Comparison of ENCODE assay signal across 19 cellular contexts in the genomic region with DNA sequence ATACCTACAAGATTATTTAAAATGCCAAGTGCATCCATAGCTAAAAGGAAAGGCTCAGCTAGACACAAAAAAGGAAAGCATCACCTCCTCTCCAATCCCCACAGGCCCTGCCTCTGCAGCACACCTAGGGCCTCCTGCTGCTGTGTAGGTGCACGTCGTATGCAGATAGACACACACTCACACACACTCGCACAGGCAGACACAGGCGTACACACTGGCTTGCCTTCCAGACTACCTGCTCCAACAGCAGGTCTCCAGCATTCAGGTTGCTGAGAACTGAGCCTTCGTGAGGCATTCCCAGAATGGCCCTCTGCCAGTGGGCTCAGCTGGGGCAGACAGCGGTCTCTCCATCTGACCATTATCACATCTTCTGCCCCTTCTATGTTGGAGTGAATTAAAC. TPM values are rescaled to one million over a fixed set of nuclear protein-coding genes. Genes with fewer than 3 reads are reported as not detected.
DNase-seq lines count a peak whose midpoint lies in the region; ATAC-seq, FAIRE-seq and TF ChIP-seq lines count a peak whose summit lies in the region.
"Had no signal": no experiment of that assay in that cellular context is flagged by ENCODE, and none has a peak within 500 bp of the region (broad histone marks: within the 10 kb centered on the region; RNA-seq: fewer than 3 reads in every experiment).

No MANE protein-coding gene starts in this region.

- H3K27ac ChIP-seq in A549 (no peak overlapping the region), uterus (no peak overlapping the region)
- H3K27ac ChIP-seq: HL-60 had no signal

- POLR2A ChIA-PET in A549 (lab: Yijun Ruan, JAX), result no interaction called here

- H3K4me2 ChIP-seq in A549, result no peak overlapping the region
- H3K4me2 ChIP-seq: GM23338 had no signal

- no peaks in the 10 kb centered on the region; the same call in 2 of the 3 replicates for H3K4me1 ChIP-seq in A549
- no peaks in the 10 kb centered on the region for H3K4me1 ChIP-seq in uterus

- no peak for TF ChIP-seq RAD21 in A549 (conservative IDR thresholded peaks at IDR 0.05 in 1 of 2, IDR thresholded peaks at IDR 0.05 in 1 of 2)

- 85% methylated on average over 6 of the region's 6 CpGs for WGBS in A549 (ENCODE audit: missing lambda C conversion rate)

- DNase-seq in A549 (ENCODE audit: low read depth in 1 of 2, low spot score in 1 of 2) (no peak), NCI-H69 (lab: John Stamatoyannopoulos, UW) (peak; percentile 8), head of caudate nucleus (peak in 23 of 42 donors; percentile 4 to 69 (median 28)), sciatic nerve (ENCODE audit: low spot score) (no peak), DMS114 treated with DMSO at 0.1 percent for 48 hours (lab: John Stamatoyannopoulos, UW; ENCODE audit: unreplicated experiment) (no peak), uterus (no peak)
- DNase-seq: CD8-positive, alpha-beta T cell; COR-L47; H9; KBM-7 had no signal

- no peak for TF ChIP-seq POLR2A in A549 (IDR thresholded peaks at IDR 0.05; ENCODE audit: low read length)
- no peak for TF ChIP-seq POLR2A in uterus (IDR thresholded peaks at IDR 0.05)

- peak; percentile 32 to 37; a peak in 3 of 6 replicates for ATAC-seq in A549
- peak; percentile 40 for ATAC-seq in sciatic nerve
- ATAC-seq in HG03039 (IDR thresholded peaks at IDR 0.05; ENCODE audit: unreplicated experiment), result no peak
- ATAC-seq: CD8-positive, alpha-beta T cell; GM12878; GM23338 had no signal

- CTCF ChIA-PET in A549 (lab: Yijun Ruan, JAX), result interaction anchor here (0.7 kb wide), 2 partner anchors 135 to 195 kb away, joined by 3 read pairs; no protein-coding TSS in a partner anchor

- no peak for TF ChIP-seq CTCF in A549 (IDR thresholded peaks at IDR 0.05)
- TF ChIP-seq CTCF in uterus (IDR thresholded peaks at IDR 0.05), result no peak

- intact Hi-C loops in head of caudate nucleus (cut with DNase I), result no loop called here
- intact Hi-C loops in sciatic nerve (cut with DNase I), result no loop called here
- intact Hi-C loops in uterus (cut with DNase I; ENCODE audit: low total_unique reads), result no loop called here

- no peaks in the 10 kb centered on the region for H3K36me3 ChIP-seq in uterus

- H3K9me3 ChIP-seq in A549, result no peaks in the 10 kb centered on the region
- H3K9me3 ChIP-seq in uterus, result no peaks in the 10 kb centered on the region

- H3K4me3 ChIP-seq in A549 (no peak overlapping the region), uterus (no peak overlapping the region)
- H3K4me3 ChIP-seq: GM12878, GM23338 had no signal

- FAIRE-seq in A549 (lab: Jason Lieb, UNC), result no peak
- FAIRE-seq: A204.1, D721Med, GM12878, GM18507 had no signal

- no peak for TF ChIP-seq EP300 in A549 (IDR thresholded peaks at IDR 0.05)

- H3K27me3 ChIP-seq in uterus, result no peaks in the 10 kb centered on the region

TF ChIP-seq in A549, 52 proteins besides CTCF, POLR2A, EP300 and RAD21:
- TF ChIP-seq FOSB (CRISPR knock-in tag; IDR thresholded peaks at IDR 0.05), result no peak
- TF ChIP-seq, protein P1, sequence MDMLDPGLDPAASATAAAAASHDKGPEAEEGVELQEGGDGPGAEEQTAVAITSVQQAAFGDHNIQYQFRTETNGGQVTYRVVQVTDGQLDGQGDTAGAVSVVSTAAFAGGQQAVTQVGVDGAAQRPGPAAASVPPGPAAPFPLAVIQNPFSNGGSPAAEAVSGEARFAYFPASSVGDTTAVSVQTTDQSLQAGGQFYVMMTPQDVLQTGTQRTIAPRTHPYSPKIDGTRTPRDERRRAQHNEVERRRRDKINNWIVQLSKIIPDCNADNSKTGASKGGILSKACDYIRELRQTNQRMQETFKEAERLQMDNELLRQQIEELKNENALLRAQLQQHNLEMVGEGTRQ (IDR thresholded peaks at IDR 0.05), result no peak
TF ChIP-seq in A549: peak in this region for 0.

RNA-seq across cellular contexts. Expression of a gene that starts 35.3 kb away (rescaled TPM):
- 0.04 and 0.06 TPM in 2 replicates for polyA plus RNA-seq in A549 (2011; rRNA removed)
- polyA plus RNA-seq in A549 (2012; cell fraction: cytosol; rRNA removed), result 0.01 TPM in 2 replicates
- polyA plus RNA-seq in A549 (2012; cell fraction: nucleus; rRNA removed), result 0.05 and 0.06 TPM in 2 replicates
- 0.03 to 0.04 TPM in 2 of 3 replicates, not detected in the other for polyA plus RNA-seq in A549 (2017; fragmentation: RNase III; extraction: RNeasy Plus Mini Kit Qiagen cat#74134 plus additional on column Dnase treatment)
- not detected in 2 replicates for polyA minus RNA-seq in A549 (2011; rRNA and poly(A)+ RNA removed)
- total RNA-seq in sciatic nerve, result 17.1 TPM
- total RNA-seq in uterus, result 10 to 100 TPM in 1 of 4 donors, 1 to 10 TPM in 2, under 1 TPM in 1; 0.29 to 15.1 (median 7.3) TPM
- total RNA-seq: CD8-positive, alpha-beta T cell; Daoy; GM12878 had no signal
- polyA plus RNA-seq: CD14-positive monocyte had no signal

Comparison
In these comparisons a context has a peak if more than half of its experiments do, and no peak if none do; other contexts are left out.
1. DNase-seq: peak in NCI-H69 (single experiment) and head of caudate nucleus (23 of 42); none in A549 (0 of 2), sciatic nerve (single experiment), DMS114 treated with DMSO at 0.1 percent for 48 hours (single experiment) and uterus (0 of 2).